ENCODE assay signal across 13 cellular contexts in genomic region chr11:44351006-44351660, GRCh38. TPM values are rescaled to one million over a fixed set of nuclear protein-coding genes. Genes with fewer than 3 reads are reported as not detected.
DNase-seq lines count a peak whose midpoint lies in the region; ATAC-seq and TF ChIP-seq lines count a peak whose summit lies in the region.
"Had no signal": no experiment of that assay in that cellular context is flagged by ENCODE, and none has a peak within 500 bp of the region (broad histone marks: within the 10 kb centered on the region; RNA-seq: fewer than 3 reads in every experiment).

No MANE protein-coding gene starts in this region.

- H3K36me3 ChIP-seq in A673 (ENCODE audit: insufficient read depth, low read length, poor library complexity, severe bottlenecking) (no peaks in the 10 kb centered on the region), trophoblast cell (ENCODE audit: control insufficient read depth in 1 of 2, insufficient read depth in 2 of 2, low read length in 2 of 2) (no peaks in the 10 kb centered on the region)

- intact Hi-C loops in CD14-positive monocyte (cut with micrococcal nuclease), result no loop called here
- intact Hi-C loops in A673 (cut with micrococcal nuclease; ENCODE audit: unreplicated experiment), result loop anchor here (5.0 kb wide), 1 partner anchor 186 kb away; no protein-coding TSS in a partner anchor

- peaks cover 15% of the 10 kb centered on the region for H3K4me1 Mint-ChIP-seq in CD14-positive monocyte
- H3K4me1 Mint-ChIP-seq: activated T-helper 17 cell treated with anti-CD3 and anti-CD28 coated beads, Interleukin-2, amount 50 U/mL, for 72 hours had no signal

- DNase-seq in germinal center (ENCODE audit: low spot score) (peak; percentile 30), CD14-positive monocyte (ENCODE audit: low spot score) (no peak), A673 (ENCODE audit: low spot score) (no peak), trophoblast cell (no peak)
- no peak for DNase-seq in activated naive CD4-positive, alpha-beta T cell (lab: John Stamatoyannopoulos, UW)
- DNase-seq: central memory CD4-positive, alpha-beta T cell; GM23248 had no signal

- no peak overlapping the region for H3K14ac ChIP-seq in trophoblast cell (ENCODE audit: low read length)

- no peak overlapping the region for H2AK5ac ChIP-seq in trophoblast cell (ENCODE audit: low read length)

- POLR2A ChIA-PET in A673 (lab: Charles Lee; ENCODE audit: low non-redundant PET), result no interaction called here

- H2BK5ac ChIP-seq in trophoblast cell (ENCODE audit: low read depth, low read length, poor library complexity), result no peak overlapping the region

- H3K4me3 Mint-ChIP-seq in CD14-positive monocyte, result peak overlapping the region in 1 of 2 donors; percentile 77
- H3K4me3 Mint-ChIP-seq: activated T-helper 17 cell treated with anti-CD3 and anti-CD28 coated beads, Interleukin-2, amount 50 U/mL, for 72 hours had no signal

- H3K27me3 Mint-ChIP-seq in CD14-positive monocyte (ENCODE audit: low read depth in 3 of 3), result peaks cover 7 to 16% (median 13%) of the 10 kb centered on the region in 3 donors

- no peaks in the 10 kb centered on the region for H3K36me3 Mint-ChIP-seq in CD14-positive monocyte

- H4K8ac ChIP-seq in trophoblast cell (ENCODE audit: low read depth, low read length), result no peak overlapping the region

- H3K79me2 ChIP-seq in trophoblast cell (ENCODE audit: control insufficient read depth, insufficient read depth, low read length, poor library complexity), result no peaks in the 10 kb centered on the region

- no peaks in the 10 kb centered on the region for H3K27me3 ChIP-seq in A673 (replicated peaks; ENCODE audit: insufficient read depth, low read depth, low read length, poor library complexity)
- peaks cover 2% of the 10 kb centered on the region for H3K27me3 ChIP-seq in trophoblast cell (ENCODE audit: insufficient read depth, low read length)

- H3K27ac Mint-ChIP-seq in CD14-positive monocyte, result no peak overlapping the region
- H3K27ac Mint-ChIP-seq: activated T-helper 17 cell treated with anti-CD3 and anti-CD28 coated beads, Interleukin-2, amount 50 U/mL, for 72 hours had no signal

- H3K18ac ChIP-seq in trophoblast cell (ENCODE audit: low read length), result no peak overlapping the region

- no TSS peak for BruUV-seq in A673 (replicated peaks; lab: Mats Ljungman, UMichigan)

- H3K4me3 ChIP-seq in A673 (ENCODE audit: low read depth, low read length, poor library complexity, severe bottlenecking) (no peak overlapping the region), trophoblast cell (ENCODE audit: low read depth, low read length) (no peak overlapping the region)
- H3K4me3 ChIP-seq: GM23248, lung had no signal

- H3K27ac ChIP-seq in A673 (ENCODE audit: low read depth, low read length, poor library complexity, severe bottlenecking) (no peak overlapping the region), trophoblast cell (ENCODE audit: low read depth, low read length) (no peak overlapping the region)
- H3K27ac ChIP-seq: GM23248 had no signal

- H3K4me1 ChIP-seq in A673 (ENCODE audit: insufficient read depth, low read length, poor library complexity, severe bottlenecking) (no peaks in the 10 kb centered on the region), trophoblast cell (ENCODE audit: control insufficient read depth in 1 of 2, insufficient read depth in 2 of 2, low read length in 2 of 2) (no peaks in the 10 kb centered on the region)

- no peak overlapping the region for H3K4me2 ChIP-seq in trophoblast cell (ENCODE audit: low read length)

- H3K23ac ChIP-seq in trophoblast cell (ENCODE audit: low read length), result no peak overlapping the region

- peak; percentile 75 for ATAC-seq in GM18520 (IDR thresholded peaks at IDR 0.05; ENCODE audit: unreplicated experiment)
- ATAC-seq in GM21528 (IDR thresholded peaks at IDR 0.05; ENCODE audit: low FRiP score, unreplicated experiment), result peak; percentile 68
- ATAC-seq in HG03354 (IDR thresholded peaks at IDR 0.05; ENCODE audit: poor library complexity, severe bottlenecking, unreplicated experiment), result peak; percentile 85
- ATAC-seq: activated T-helper 17 cell treated with anti-CD3 and anti-CD28 coated beads, Interleukin-2, amount 50 U/mL, for 72 hours had no signal

- H3K9me3 Mint-ChIP-seq in CD14-positive monocyte, result no peaks in the 10 kb centered on the region
- H3K9me3 Mint-ChIP-seq: activated T-helper 17 cell treated with anti-CD3 and anti-CD28 coated beads, Interleukin-2, amount 50 U/mL, for 72 hours had no signal

- H3K4ac ChIP-seq in trophoblast cell (ENCODE audit: low read depth, low read length), result no peak overlapping the region

- TF ChIP-seq CTCF in CD14-positive monocyte (IDR thresholded peaks at IDR 0.05), result no peak
- TF ChIP-seq CTCF in A673 (conservative IDR thresholded peaks at IDR 0.05; ENCODE audit: low read depth, low read length), result no peak

- H3K9me3 ChIP-seq in A673 (ENCODE audit: low read depth, low read length, poor library complexity, severe bottlenecking), result no peaks in the 10 kb centered on the region
- H3K9me3 ChIP-seq in trophoblast cell (ENCODE audit: insufficient read depth, low read depth, low read length), result no peaks in the 10 kb centered on the region

- WGBS in trophoblast cell (ENCODE audit: extremely low coverage, insufficient coverage, insufficient read length), result no CpG with 5 or more reads among the region's 9 CpGs

- no peak overlapping the region for H2BK120ac ChIP-seq in trophoblast cell (ENCODE audit: insufficient read depth, low read length, poor library complexity)

- CTCF ChIA-PET in A673 (lab: Charles Lee), result no interaction called here

- no peaks in the 10 kb centered on the region for H3K79me1 ChIP-seq in trophoblast cell (ENCODE audit: low read length)

- no peak overlapping the region for H3K9ac ChIP-seq in trophoblast cell (ENCODE audit: low read length)
- H3K9ac ChIP-seq: GM23248 had no signal

- no peak overlapping the region for H2BK12ac ChIP-seq in trophoblast cell (ENCODE audit: low read length)

- H2AFZ ChIP-seq in trophoblast cell (ENCODE audit: insufficient read depth, low read length, poor library complexity), result no peak overlapping the region
- H2AFZ ChIP-seq: GM23248 had no signal

- no peak overlapping the region for H4K12ac ChIP-seq in trophoblast cell (ENCODE audit: low read depth, low read length)

- H4K91ac ChIP-seq in trophoblast cell (ENCODE audit: low read depth, low read length), result no peak overlapping the region

RNA-seq across cellular contexts. Expression of gene ALX4, which starts 41.2 kb away (rescaled TPM):
- polyA plus RNA-seq in CD14-positive monocyte, result not detected
- total RNA-seq in A673 (2021), result 135 TPM in 2 replicates
- polyA plus RNA-seq in trophoblast cell (2013), result 0.49 and 0.53 TPM in 2 replicates
- total RNA-seq: activated T-helper 17 cell treated with anti-CD3 and anti-CD28 coated beads, Interleukin-2, amount 50 U/mL, for 72 hours; fibroblast of villous mesenchyme; GM23248 had no signal
- polyA plus RNA-seq: GM23248 had no signal
